ENCODE assay signal across 12 cellular contexts in the genomic region with DNA sequence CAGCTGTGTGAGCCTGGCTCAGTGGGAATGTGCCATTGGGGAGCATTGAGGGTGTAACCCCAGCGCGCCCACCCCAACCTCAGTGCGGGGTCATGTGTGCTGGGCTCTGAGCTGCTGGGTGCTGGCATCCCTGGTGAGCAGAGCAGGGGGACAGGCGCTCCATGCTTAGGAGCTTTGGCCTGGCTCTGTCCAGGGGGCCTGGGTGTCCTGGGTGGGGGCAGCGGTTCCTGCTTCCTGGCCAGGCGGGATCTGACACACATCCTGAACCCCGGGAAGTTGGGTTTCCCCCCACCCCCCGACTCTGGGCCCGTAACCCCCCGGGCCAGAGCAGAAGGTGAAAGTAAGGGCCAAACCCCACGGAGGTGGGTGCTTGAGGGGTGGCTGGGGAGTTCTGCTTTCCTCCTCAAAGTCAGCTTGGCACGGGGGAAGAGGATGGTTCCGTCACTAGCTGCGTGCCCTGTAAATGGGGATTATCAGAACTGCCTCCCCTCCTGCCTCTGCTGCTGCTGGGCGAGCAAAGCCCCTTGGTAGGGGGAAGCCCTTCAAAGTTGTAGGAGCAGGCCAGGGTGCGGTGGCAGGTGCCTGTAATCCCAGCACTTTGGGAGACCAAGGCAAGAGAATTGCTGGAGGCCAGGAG. TPM values are rescaled to one million over a fixed set of nuclear protein-coding genes. Genes with fewer than 3 reads are reported as not detected.
DNase-seq lines count a peak whose midpoint lies in the region; ATAC-seq, FAIRE-seq and TF ChIP-seq lines count a peak whose summit lies in the region.
"Had no signal": no experiment of that assay in that cellular context is flagged by ENCODE, and none has a peak within 500 bp of the region (broad histone marks: within the 10 kb centered on the region; RNA-seq: fewer than 3 reads in every experiment).

No MANE protein-coding gene starts in this region.

- no peak overlapping the region for H3K27ac ChIP-seq in right atrium auricular region
- H3K27ac ChIP-seq in muscle layer of colon (ENCODE audit: low read depth, low read length): no peak overlapping the region
- peak overlapping the region in 1 of 2 donors; percentile 73 for H3K27ac ChIP-seq in uterus
- H3K27ac ChIP-seq: SJSA1 had no signal

- no peaks in the 10 kb centered on the region for H3K27me3 ChIP-seq in right atrium auricular region
- H3K27me3 ChIP-seq in muscle layer of colon (ENCODE audit: control insufficient read depth in 1 of 2, insufficient read depth in 2 of 2, low read length in 2 of 2): no peaks in the 10 kb centered on the region
- H3K27me3 ChIP-seq in uterus: no peaks in the 10 kb centered on the region

- H3K4me3 ChIP-seq in right atrium auricular region (peak overlapping the region in 1 of 2 donors; percentile 66), epithelial cell of esophagus (ENCODE audit: low read length) (peak overlapping the region; percentile 51), muscle layer of colon (ENCODE audit: low read depth in 1 of 2, low read length in 2 of 2) (peak overlapping the region; percentile 65 to 71), uterus (peak overlapping the region; percentile 56 to 90)

- in situ Hi-C loops in GM13976 (cut with MboI; ENCODE audit: low sequenced_read_pairs, unreplicated experiment): no loop called here

- TF ChIP-seq POLR2A in uterus (IDR thresholded peaks at IDR 0.05) (no peak), H54 (IDR thresholded peaks at IDR 0.05; ENCODE audit: low read depth, low read length) (no peak)

- intact Hi-C loops in Right ventricle myocardium inferior (cut with DNase I) (no loop called here), uterus (cut with DNase I; ENCODE audit: low total_unique reads) (no loop called here)

- TF ChIP-seq CTCF in right atrium auricular region (IDR thresholded peaks at IDR 0.05) (no peak), epithelial cell of esophagus (IDR thresholded peaks at IDR 0.05; ENCODE audit: insufficient read depth, low read depth, low read length, missing control alignments) (no peak), uterus (IDR thresholded peaks at IDR 0.05) (no peak), GM13976 (IDR thresholded peaks at IDR 0.05; ENCODE audit: borderline replicate concordance, control extremely low read depth, extremely low read depth, insufficient read depth, missing control alignments) (no peak)

- FAIRE-seq in H54 (lab: Jason Lieb, UNC): no peak
- FAIRE-seq: A204.1 had no signal

- H3K9me3 ChIP-seq in right atrium auricular region (no peaks in the 10 kb centered on the region), muscle layer of colon (ENCODE audit: low read length) (no peaks in the 10 kb centered on the region), uterus (no peaks in the 10 kb centered on the region)
- H3K9me3 ChIP-seq: SJSA1 had no signal

- H3K4me1 ChIP-seq in right atrium auricular region (peaks cover 0 to 12% of the 10 kb centered on the region in 2 donors), muscle layer of colon (ENCODE audit: insufficient read depth, low read length) (peaks cover 15% of the 10 kb centered on the region), uterus (peaks cover 0 to 10% of the 10 kb centered on the region in 2 donors)

- no peak overlapping the region for H3K9ac ChIP-seq in muscle layer of colon (ENCODE audit: low read length)

- DNase-seq in Right ventricle myocardium inferior (ENCODE audit: missing footprints) (peak; percentile 18), right atrium auricular region (ENCODE audit: low spot score) (no peak), epithelial cell of esophagus (ENCODE audit: low read depth) (no peak), uterus (no peak), H54 (ENCODE audit: insufficient read length, low spot score) (no peak), GM13976 (ENCODE audit: low spot score) (no peak), NCI-H345 treated with DMSO at 0.1 percent for 48 hours (lab: John Stamatoyannopoulos, UW; ENCODE audit: unreplicated experiment) (no peak)
- DNase-seq: activated CD8-positive, alpha-beta memory T cell treated with anti-CD3 and anti-CD28 coated beads, Interleukin-2, amount 50 U/mL, for 4 hours; NCI-H2107 had no signal

- no peak for ATAC-seq in Right ventricle myocardium inferior

- H3K36me3 ChIP-seq in right atrium auricular region (no peaks in the 10 kb centered on the region), muscle layer of colon (ENCODE audit: insufficient read depth, low read length) (no peaks in the 10 kb centered on the region), uterus (no peaks in the 10 kb centered on the region)
- H3K36me3 ChIP-seq: SJSA1 had no signal

RNA-seq across cellular contexts. Expression of a gene that starts 1.7 kb away (rescaled TPM):
- total RNA-seq in Right ventricle myocardium inferior (17.8 TPM), right atrium auricular region (10 to 100 TPM; 16.3 to 22.2 TPM), uterus (10 to 100 TPM in 3 of 4 donors, 1 to 10 TPM in 1; 5.9 to 26.9 (median 23.3) TPM)

RNA-seq across cellular contexts. Expression of a gene that starts 29.8 kb away (rescaled TPM):
- total RNA-seq in Right ventricle myocardium inferior (0.32 TPM), right atrium auricular region (under 1 TPM in 1 of 2 donors, not detected in 1; 0.79 TPM), uterus (not detected)
- total RNA-seq: SJSA1 had no signal
